ENCODE assay signal across 1 cellular context in the genomic region with DNA sequence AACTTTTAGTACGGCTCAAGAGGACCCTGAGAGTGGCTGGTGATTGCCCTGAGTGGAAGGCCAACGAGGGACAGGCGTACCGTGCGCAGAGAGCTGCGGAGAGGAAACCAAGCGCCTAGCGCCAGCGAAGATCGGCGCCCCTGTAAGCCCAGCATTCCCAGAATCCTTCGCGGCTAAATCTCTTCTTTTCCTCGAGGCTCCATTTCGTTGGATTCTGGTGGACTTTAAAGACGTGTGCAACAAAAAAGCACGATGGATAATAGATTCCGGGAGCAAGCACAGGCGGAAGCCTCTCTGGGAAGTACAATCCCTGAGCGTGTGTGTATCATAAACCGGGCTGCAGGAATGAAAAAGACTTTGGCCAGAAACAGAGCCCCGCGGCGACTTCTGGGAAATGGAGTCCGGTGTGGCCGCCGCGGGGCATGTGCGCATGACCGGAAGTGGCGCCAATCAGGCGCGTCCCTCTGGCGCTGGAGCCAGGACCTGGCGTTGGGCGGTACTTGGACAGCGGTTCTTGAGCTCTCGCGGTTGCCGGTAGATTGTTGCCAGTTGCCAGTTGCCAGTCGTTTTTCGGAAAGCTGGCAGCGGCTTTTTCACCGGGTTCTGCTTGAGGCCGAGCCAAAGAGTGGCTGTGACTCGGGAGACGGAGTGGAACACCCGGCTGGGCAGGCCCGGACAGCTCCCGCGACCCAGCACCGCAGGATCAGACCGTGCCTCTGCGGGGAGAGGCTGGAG.
A peak's percentile ranks its signal among the peaks of the same experiment; 100 is the strongest.
TF ChIP-seq lines count a peak whose summit lies in the region.

Gene ZNF79, plus strand, starts transcription at position 449 of the 735 bp plus-strand sequence. CDS start 406 bp downstream, outside the sequence.

TF ChIP-seq in HepG2, 621 proteins besides CTCF, POLR2A, EP300 and RAD21 (continued from another document and continues in another):
- TF ChIP-seq NFKBIZ (CRISPR knock-in tag; IDR thresholded peaks at IDR 0.05) (0 out of 2 replicates have a peak, but pooled peaks have one; percentile 24), TAF1 (CRISPR knock-in tag; IDR thresholded peaks at IDR 0.05) (peak; percentile 79), AGO1 (IDR thresholded peaks at IDR 0.05; ENCODE audit: low read depth, low read length, poor library complexity, severe bottlenecking) (no peak), MAX (IDR thresholded peaks at IDR 0.05) (peak; percentile 36; the same call in 1 of the 2 replicates), THAP11 (CRISPR knock-in tag; IDR thresholded peaks at IDR 0.05) (peak; percentile 98), TEAD3 (CRISPR knock-in tag; optimal IDR thresholded peaks at IDR 0.05; ENCODE audit: borderline replicate concordance) (peak; percentile 6), HNRNPL (IDR thresholded peaks at IDR 0.05; ENCODE audit: low read depth, low read length) (0 out of 2 replicates have a peak, but pooled peaks have one; percentile 33), NFKB2 (CRISPR knock-in tag; IDR thresholded peaks at IDR 0.05; ENCODE audit: borderline replicate concordance) (peak; percentile 61; the same call in 1 of the 2 replicates), ZSCAN9 (CRISPR knock-in tag; IDR thresholded peaks at IDR 0.05; ENCODE audit: borderline replicate concordance) (0 out of 2 replicates have a peak, but pooled peaks have one; percentile 46), ZNF556 (CRISPR knock-in tag; IDR thresholded peaks at IDR 0.05; ENCODE audit: borderline replicate concordance) (no peak), MED13 (CRISPR knock-in tag; IDR thresholded peaks at IDR 0.05) (no peak), NFE2L2 (IDR thresholded peaks at IDR 0.05; ENCODE audit: low read length) (no peak), CENPBD1 (CRISPR knock-in tag; IDR thresholded peaks at IDR 0.05; ENCODE audit: borderline replicate concordance, low read depth) (no peak), PPARG (CRISPR knock-in tag; conservative IDR thresholded peaks at IDR 0.05) (no peak; the same call in 1 of the 2 replicates), NFYC (CRISPR knock-in tag; IDR thresholded peaks at IDR 0.05) (peak; percentile 8; the same call in 1 of the 2 replicates), JUND (CRISPR knock-in tag; IDR thresholded peaks at IDR 0.05) (no peak), ZNF275 (CRISPR knock-in tag; IDR thresholded peaks at IDR 0.05; ENCODE audit: borderline replicate concordance) (no peak), ELF3 (CRISPR knock-in tag; IDR thresholded peaks at IDR 0.05) (peak; percentile 41), KMT2B (CRISPR knock-in tag; IDR thresholded peaks at IDR 0.05) (peak; percentile 83), BCLAF1 (IDR thresholded peaks at IDR 0.05) (no peak), ZBTB7B (CRISPR knock-in tag; IDR thresholded peaks at IDR 0.05) (peak; percentile 35; the same call in 1 of the 2 replicates), SALL1 (CRISPR knock-in tag; IDR thresholded peaks at IDR 0.05) (peak; percentile 27; the same call in 1 of the 2 replicates), ZNF564 (CRISPR knock-in tag; IDR thresholded peaks at IDR 0.05) (0 out of 2 replicates have a peak, but pooled peaks have one; percentile 13), ZNF607 (CRISPR knock-in tag; IDR thresholded peaks at IDR 0.05; ENCODE audit: borderline replicate concordance) (peak; percentile 82; the same call in 1 of the 2 replicates), PITX1 (CRISPR knock-in tag; IDR thresholded peaks at IDR 0.05) (no peak; the same call in 1 of the 2 replicates), ZBTB38 (CRISPR knock-in tag; IDR thresholded peaks at IDR 0.05) (no peak), RFX3 (CRISPR knock-in tag; IDR thresholded peaks at IDR 0.05) (no peak), HMGXB4 (CRISPR knock-in tag; IDR thresholded peaks at IDR 0.05; ENCODE audit: borderline replicate concordance in 1 of 2, low read depth in 1 of 2) (peak; percentile 28 to 65; a peak in 3 of 4 replicates), ZNF737 (CRISPR knock-in tag; IDR thresholded peaks at IDR 0.05; ENCODE audit: borderline replicate concordance) (no peak), ZNF691 (CRISPR knock-in tag; IDR thresholded peaks at IDR 0.05; ENCODE audit: borderline replicate concordance, low read depth) (peak; percentile 66; the same call in 1 of the 2 replicates), SAFB2 (CRISPR knock-in tag; IDR thresholded peaks at IDR 0.05; ENCODE audit: borderline replicate concordance, low read depth) (no peak; the same call in 1 of the 2 replicates)
- TF ChIP-seq, protein P1, sequence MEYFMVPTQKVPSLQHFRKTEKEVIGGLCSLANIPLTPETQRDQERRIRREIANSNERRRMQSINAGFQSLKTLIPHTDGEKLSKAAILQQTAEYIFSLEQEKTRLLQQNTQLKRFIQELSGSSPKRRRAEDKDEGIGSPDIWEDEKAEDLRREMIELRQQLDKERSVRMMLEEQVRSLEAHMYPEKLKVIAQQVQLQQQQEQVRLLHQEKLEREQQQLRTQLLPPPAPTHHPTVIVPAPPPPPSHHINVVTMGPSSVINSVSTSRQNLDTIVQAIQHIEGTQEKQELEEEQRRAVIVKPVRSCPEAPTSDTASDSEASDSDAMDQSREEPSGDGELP (IDR thresholded peaks at IDR 0.05; ENCODE audit: borderline replicate concordance, low read depth) = peak; percentile 32; the same call in 1 of the 2 replicates
- TF ChIP-seq, protein P2, sequence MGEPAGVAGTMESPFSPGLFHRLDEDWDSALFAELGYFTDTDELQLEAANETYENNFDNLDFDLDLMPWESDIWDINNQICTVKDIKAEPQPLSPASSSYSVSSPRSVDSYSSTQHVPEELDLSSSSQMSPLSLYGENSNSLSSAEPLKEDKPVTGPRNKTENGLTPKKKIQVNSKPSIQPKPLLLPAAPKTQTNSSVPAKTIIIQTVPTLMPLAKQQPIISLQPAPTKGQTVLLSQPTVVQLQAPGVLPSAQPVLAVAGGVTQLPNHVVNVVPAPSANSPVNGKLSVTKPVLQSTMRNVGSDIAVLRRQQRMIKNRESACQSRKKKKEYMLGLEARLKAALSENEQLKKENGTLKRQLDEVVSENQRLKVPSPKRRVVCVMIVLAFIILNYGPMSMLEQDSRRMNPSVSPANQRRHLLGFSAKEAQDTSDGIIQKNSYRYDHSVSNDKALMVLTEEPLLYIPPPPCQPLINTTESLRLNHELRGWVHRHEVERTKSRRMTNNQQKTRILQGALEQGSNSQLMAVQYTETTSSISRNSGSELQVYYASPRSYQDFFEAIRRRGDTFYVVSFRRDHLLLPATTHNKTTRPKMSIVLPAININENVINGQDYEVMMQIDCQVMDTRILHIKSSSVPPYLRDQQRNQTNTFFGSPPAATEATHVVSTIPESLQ (CRISPR knock-in tag; conservative IDR thresholded peaks at IDR 0.05) = no peak
- TF ChIP-seq, protein P3, sequence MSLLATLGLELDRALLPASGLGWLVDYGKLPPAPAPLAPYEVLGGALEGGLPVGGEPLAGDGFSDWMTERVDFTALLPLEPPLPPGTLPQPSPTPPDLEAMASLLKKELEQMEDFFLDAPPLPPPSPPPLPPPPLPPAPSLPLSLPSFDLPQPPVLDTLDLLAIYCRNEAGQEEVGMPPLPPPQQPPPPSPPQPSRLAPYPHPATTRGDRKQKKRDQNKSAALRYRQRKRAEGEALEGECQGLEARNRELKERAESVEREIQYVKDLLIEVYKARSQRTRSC (CRISPR knock-in tag; IDR thresholded peaks at IDR 0.05; ENCODE audit: low read depth) = no peak
- TF ChIP-seq, protein P4, sequence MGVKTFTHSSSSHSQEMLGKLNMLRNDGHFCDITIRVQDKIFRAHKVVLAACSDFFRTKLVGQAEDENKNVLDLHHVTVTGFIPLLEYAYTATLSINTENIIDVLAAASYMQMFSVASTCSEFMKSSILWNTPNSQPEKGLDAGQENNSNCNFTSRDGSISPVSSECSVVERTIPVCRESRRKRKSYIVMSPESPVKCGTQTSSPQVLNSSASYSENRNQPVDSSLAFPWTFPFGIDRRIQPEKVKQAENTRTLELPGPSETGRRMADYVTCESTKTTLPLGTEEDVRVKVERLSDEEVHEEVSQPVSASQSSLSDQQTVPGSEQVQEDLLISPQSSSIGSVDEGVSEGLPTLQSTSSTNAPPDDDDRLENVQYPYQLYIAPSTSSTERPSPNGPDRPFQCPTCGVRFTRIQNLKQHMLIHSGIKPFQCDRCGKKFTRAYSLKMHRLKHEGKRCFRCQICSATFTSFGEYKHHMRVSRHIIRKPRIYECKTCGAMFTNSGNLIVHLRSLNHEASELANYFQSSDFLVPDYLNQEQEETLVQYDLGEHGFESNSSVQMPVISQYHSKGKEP (CRISPR knock-in tag; IDR thresholded peaks at IDR 0.05) = no peak
- TF ChIP-seq, protein P5, sequence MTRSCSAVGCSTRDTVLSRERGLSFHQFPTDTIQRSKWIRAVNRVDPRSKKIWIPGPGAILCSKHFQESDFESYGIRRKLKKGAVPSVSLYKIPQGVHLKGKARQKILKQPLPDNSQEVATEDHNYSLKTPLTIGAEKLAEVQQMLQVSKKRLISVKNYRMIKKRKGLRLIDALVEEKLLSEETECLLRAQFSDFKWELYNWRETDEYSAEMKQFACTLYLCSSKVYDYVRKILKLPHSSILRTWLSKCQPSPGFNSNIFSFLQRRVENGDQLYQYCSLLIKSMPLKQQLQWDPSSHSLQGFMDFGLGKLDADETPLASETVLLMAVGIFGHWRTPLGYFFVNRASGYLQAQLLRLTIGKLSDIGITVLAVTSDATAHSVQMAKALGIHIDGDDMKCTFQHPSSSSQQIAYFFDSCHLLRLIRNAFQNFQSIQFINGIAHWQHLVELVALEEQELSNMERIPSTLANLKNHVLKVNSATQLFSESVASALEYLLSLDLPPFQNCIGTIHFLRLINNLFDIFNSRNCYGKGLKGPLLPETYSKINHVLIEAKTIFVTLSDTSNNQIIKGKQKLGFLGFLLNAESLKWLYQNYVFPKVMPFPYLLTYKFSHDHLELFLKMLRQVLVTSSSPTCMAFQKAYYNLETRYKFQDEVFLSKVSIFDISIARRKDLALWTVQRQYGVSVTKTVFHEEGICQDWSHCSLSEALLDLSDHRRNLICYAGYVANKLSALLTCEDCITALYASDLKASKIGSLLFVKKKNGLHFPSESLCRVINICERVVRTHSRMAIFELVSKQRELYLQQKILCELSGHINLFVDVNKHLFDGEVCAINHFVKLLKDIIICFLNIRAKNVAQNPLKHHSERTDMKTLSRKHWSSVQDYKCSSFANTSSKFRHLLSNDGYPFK (CRISPR knock-in tag; IDR thresholded peaks at IDR 0.05; ENCODE audit: borderline replicate concordance) = peak; percentile 85; the same call in 1 of the 2 replicates
- TF ChIP-seq, protein P6, sequence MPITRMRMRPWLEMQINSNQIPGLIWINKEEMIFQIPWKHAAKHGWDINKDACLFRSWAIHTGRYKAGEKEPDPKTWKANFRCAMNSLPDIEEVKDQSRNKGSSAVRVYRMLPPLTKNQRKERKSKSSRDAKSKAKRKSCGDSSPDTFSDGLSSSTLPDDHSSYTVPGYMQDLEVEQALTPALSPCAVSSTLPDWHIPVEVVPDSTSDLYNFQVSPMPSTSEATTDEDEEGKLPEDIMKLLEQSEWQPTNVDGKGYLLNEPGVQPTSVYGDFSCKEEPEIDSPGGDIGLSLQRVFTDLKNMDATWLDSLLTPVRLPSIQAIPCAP (CRISPR knock-in tag; IDR thresholded peaks at IDR 0.05; ENCODE audit: low read depth) = no peak
- TF ChIP-seq, protein P7, sequence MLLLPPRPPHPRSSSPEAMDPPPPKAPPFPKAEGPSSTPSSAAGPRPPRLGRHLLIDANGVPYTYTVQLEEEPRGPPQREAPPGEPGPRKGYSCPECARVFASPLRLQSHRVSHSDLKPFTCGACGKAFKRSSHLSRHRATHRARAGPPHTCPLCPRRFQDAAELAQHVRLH (CRISPR knock-in tag; IDR thresholded peaks at IDR 0.05; ENCODE audit: borderline replicate concordance, low read depth) = peak; percentile 47; the same call in 1 of the 2 replicates
